ENCODE assay signal across 16 cellular contexts in the genomic region with DNA sequence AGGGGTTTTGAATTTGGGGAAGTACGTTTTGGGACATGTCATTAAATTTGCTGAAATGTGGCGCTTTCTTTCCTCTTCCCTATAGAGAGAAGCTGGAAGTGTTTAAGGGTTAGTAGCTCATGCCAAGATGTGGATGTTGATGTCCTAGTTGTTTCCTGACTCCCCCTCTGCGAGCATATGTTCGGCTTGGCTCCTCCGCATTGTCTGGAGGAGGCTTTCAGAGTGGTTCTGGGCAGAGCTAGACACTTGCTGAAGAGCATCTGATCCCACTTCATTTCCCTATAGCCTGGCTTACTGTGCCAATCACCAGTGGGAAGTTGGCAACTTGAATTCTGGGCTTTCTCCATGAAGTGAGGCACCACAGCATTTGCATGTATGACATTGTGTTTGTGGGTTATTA.
"Had no signal": no experiment of that assay in that cellular context is flagged by ENCODE, and none has a peak within 500 bp of the region (broad histone marks: within the 10 kb centered on the region; RNA-seq: fewer than 3 reads in every experiment).

No MANE protein-coding gene starts in this region.

- H3K4me2 ChIP-seq: neural progenitor cell had no signal

- H3K27me3 ChIP-seq: neural progenitor cell, pancreas, stomach had no signal

- H2AFZ ChIP-seq: neural progenitor cell had no signal

- H3K36me3 ChIP-seq: neural progenitor cell, pancreas, stomach had no signal

- H3K4me1 ChIP-seq: neural progenitor cell, pancreas, stomach had no signal

- ATAC-seq: activated CD4-positive, CD25-positive, alpha-beta regulatory T cell treated with anti-CD3 and anti-CD28 coated beads, Interleukin-2, amount 50 U/mL, for 24 hours; activated naive CD8-positive, alpha-beta T cell treated with anti-CD3 and anti-CD28 coated beads, Interleukin-2, amount 50 U/mL, for 24 hours; pancreas had no signal

- H3K27ac ChIP-seq: neural progenitor cell, pancreas, stomach had no signal

- H3K9ac ChIP-seq: neural progenitor cell had no signal

- FAIRE-seq: astrocyte, colon, endometrium, pancreas had no signal

- H3K9me3 ChIP-seq: pancreas, stomach had no signal

- H3K4me3 ChIP-seq: neural progenitor cell, pancreas, stomach had no signal

- DNase-seq: activated CD4-positive, alpha-beta T cell treated with anti-CD3 and anti-CD28 coated beads, Interleukin-2, amount 50 U/mL, for 1 hour; activated naive CD4-positive, alpha-beta T cell treated with Interleukin-2 at 50 U/mL for 16 hours; activated naive CD8-positive, alpha-beta T cell treated with anti-CD3 and anti-CD28 coated beads, Interleukin-2, amount 50 U/mL, for 24 hours; activated T-cell treated with anti-CD3 and anti-CD28 coated beads for 4 hours; islet precursor cell; midbrain; naive B cell; pancreas; stimulated activated CD4-positive, alpha-beta T cell treated with anti-CD3 and anti-CD28 coated beads, Interleukin-12 subunit alpha, Interleukin-12 subunit beta, amount 100 ng/mL, for 4 hours; stimulated activated CD4-positive, alpha-beta T cell treated with anti-CD3 and anti-CD28 coated beads, Interleukin-2, amount 100 ng/mL, for 24 hours; stomach had no signal
